ENCODE assay signal across 1 cellular context in the genomic region with DNA sequence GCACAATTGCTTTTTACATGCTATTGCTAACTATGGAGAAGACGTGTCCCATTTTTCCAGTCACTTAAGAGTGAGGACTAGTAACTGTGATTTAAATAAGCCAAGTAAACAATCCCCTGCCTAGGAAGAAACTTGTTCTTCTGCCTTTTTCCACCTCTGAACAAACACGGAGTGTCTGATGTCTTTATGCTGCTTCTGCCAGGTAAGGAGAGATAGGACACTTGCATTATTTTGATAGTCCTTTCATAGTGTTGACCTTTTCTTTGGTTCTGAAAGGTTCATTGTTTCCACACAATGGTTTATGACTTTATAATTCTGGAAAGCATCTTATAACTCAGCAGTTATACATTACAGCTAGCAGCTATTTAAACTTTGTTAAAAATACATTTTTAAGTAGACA.
TF ChIP-seq lines count a peak whose summit lies in the region.

No MANE protein-coding gene starts in this region.

TF ChIP-seq in WTC11, 78 proteins besides CTCF, POLR2A, EP300 and RAD21 (continued from another document):
- TF ChIP-seq, protein P1, sequence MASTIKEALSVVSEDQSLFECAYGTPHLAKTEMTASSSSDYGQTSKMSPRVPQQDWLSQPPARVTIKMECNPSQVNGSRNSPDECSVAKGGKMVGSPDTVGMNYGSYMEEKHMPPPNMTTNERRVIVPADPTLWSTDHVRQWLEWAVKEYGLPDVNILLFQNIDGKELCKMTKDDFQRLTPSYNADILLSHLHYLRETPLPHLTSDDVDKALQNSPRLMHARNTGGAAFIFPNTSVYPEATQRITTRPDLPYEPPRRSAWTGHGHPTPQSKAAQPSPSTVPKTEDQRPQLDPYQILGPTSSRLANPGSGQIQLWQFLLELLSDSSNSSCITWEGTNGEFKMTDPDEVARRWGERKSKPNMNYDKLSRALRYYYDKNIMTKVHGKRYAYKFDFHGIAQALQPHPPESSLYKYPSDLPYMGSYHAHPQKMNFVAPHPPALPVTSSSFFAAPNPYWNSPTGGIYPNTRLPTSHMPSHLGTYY (CRISPR knock-in tag; IDR thresholded peaks at IDR 0.05): no peak
- TF ChIP-seq OVOL2 (CRISPR knock-in tag; IDR thresholded peaks at IDR 0.05; ENCODE audit: borderline replicate concordance) (no peak), KAT7 (CRISPR knock-in tag; IDR thresholded peaks at IDR 0.05; ENCODE audit: borderline replicate concordance) (no peak), ZNF263 (CRISPR knock-in tag; IDR thresholded peaks at IDR 0.05; ENCODE audit: low read depth) (no peak), FOXK1 (CRISPR knock-in tag; IDR thresholded peaks at IDR 0.05) (no peak)
- TF ChIP-seq, protein P2, sequence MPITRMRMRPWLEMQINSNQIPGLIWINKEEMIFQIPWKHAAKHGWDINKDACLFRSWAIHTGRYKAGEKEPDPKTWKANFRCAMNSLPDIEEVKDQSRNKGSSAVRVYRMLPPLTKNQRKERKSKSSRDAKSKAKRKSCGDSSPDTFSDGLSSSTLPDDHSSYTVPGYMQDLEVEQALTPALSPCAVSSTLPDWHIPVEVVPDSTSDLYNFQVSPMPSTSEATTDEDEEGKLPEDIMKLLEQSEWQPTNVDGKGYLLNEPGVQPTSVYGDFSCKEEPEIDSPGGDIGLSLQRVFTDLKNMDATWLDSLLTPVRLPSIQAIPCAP (CRISPR knock-in tag; IDR thresholded peaks at IDR 0.05): no peak
